Comparison of ENCODE assay signal across 1 cellular context in the genomic region with DNA sequence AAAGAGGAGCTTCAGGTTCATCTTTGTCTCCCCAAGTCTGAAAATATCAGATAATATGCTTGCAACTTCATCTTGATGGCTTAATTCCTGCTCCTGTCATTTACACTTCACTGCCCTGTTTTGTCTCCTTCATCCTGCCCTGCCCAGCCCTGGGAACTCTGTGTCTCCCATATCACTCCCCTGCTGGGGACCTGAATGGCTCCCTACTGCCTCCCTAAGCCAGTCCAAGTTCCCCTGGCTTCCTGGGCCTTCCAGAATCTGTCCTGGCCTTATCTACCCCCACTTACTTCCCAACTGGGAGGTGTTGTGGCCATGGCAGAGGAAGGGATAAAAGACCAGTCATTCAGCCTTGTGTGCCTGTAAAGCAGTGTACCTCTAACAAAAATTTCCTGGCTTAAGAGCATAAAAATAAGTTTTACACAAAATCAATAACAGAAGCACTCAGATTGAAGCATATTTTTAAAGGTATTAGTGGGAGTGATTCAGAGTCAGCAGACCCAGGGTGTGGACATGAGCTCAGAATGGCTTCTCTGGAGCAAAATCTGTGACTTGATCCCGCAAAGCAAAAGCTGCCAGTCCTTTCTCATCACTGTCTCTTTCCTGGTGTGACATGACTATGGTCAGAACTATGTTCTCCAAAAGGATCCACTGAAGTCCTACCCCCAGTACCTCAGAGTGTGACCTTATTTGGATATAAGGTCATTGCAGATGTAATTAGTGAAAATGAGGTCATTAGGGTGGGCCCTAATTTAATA.
TF ChIP-seq lines count a peak whose summit lies in the region.

No MANE protein-coding gene starts in this region.

TF ChIP-seq in K562, 482 proteins besides CTCF, POLR2A, EP300 and RAD21:
- no peak for TF ChIP-seq GATA2 (CRISPR knock-in tag; IDR thresholded peaks at IDR 0.05)
- TF ChIP-seq THRAP3 (IDR thresholded peaks at IDR 0.05; ENCODE audit: borderline replicate concordance): no peak
- no peak for TF ChIP-seq PYGO2 (tag; IDR thresholded peaks at IDR 0.05)
- TF ChIP-seq, protein P1, sequence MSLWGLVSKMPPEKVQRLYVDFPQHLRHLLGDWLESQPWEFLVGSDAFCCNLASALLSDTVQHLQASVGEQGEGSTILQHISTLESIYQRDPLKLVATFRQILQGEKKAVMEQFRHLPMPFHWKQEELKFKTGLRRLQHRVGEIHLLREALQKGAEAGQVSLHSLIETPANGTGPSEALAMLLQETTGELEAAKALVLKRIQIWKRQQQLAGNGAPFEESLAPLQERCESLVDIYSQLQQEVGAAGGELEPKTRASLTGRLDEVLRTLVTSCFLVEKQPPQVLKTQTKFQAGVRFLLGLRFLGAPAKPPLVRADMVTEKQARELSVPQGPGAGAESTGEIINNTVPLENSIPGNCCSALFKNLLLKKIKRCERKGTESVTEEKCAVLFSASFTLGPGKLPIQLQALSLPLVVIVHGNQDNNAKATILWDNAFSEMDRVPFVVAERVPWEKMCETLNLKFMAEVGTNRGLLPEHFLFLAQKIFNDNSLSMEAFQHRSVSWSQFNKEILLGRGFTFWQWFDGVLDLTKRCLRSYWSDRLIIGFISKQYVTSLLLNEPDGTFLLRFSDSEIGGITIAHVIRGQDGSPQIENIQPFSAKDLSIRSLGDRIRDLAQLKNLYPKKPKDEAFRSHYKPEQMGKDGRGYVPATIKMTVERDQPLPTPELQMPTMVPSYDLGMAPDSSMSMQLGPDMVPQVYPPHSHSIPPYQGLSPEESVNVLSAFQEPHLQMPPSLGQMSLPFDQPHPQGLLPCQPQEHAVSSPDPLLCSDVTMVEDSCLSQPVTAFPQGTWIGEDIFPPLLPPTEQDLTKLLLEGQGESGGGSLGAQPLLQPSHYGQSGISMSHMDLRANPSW (CRISPR knock-in tag; IDR thresholded peaks at IDR 0.05): no peak
- no peak for TF ChIP-seq RBBP5 (IDR thresholded peaks at IDR 0.05; ENCODE audit: borderline replicate concordance, insufficient read depth, low read length, poor library complexity, severe bottlenecking)
- TF ChIP-seq EWSR1 (IDR thresholded peaks at IDR 0.05; ENCODE audit: borderline replicate concordance, low read depth, partially characterized antibody): no peak
- no peak for TF ChIP-seq ATF1 (CRISPR knock-in tag; IDR thresholded peaks at IDR 0.05)
- TF ChIP-seq ATF1 (tag; IDR thresholded peaks at IDR 0.05): no peak
- TF ChIP-seq KLF16 (IDR thresholded peaks at IDR 0.05): no peak
- no peak for TF ChIP-seq STAT5B (CRISPR knock-in tag; IDR thresholded peaks at IDR 0.05)
- no peak for TF ChIP-seq TCF3 (CRISPR knock-in tag; IDR thresholded peaks at IDR 0.05)
- no peak for TF ChIP-seq BHLHE40 (IDR thresholded peaks at IDR 0.05; ENCODE audit: low read length)
- no peak for TF ChIP-seq KAT7 (CRISPR knock-in tag; IDR thresholded peaks at IDR 0.05; ENCODE audit: borderline replicate concordance)
- no peak for TF ChIP-seq MEF2D (tag; conservative IDR thresholded peaks at IDR 0.05; ENCODE audit: low read depth)
- TF ChIP-seq ZNF354B (CRISPR knock-in tag; IDR thresholded peaks at IDR 0.05): no peak
